In genomic region chr1:108947871-108948525, GRCh38 we compare ENCODE assay signal across 11 cellular contexts. TPM values are rescaled to one million over a fixed set of nuclear protein-coding genes. Genes with fewer than 3 reads are reported as not detected.
DNase-seq lines count a peak whose midpoint lies in the region; ATAC-seq, FAIRE-seq and TF ChIP-seq lines count a peak whose summit lies in the region.
"Had no signal": no experiment of that assay in that cellular context is flagged by ENCODE, and none has a peak within 500 bp of the region (broad histone marks: within the 10 kb centered on the region; RNA-seq: fewer than 3 reads in every experiment).

No MANE protein-coding gene starts in this region.

- H4K8ac ChIP-seq in mesendoderm (ENCODE audit: low read depth, low read length), result no peak overlapping the region

- TF ChIP-seq CTCF in mammary epithelial cell (conservative IDR thresholded peaks at IDR 0.05 in 1 of 2, IDR thresholded peaks at IDR 0.05 in 1 of 2; ENCODE audit: extremely low read depth in 1 of 2, insufficient read depth in 1 of 2, low read depth in 1 of 2, low read length in 2 of 2) (no peak), pancreas (IDR thresholded peaks at IDR 0.05) (no peak)

- no peak overlapping the region for H2BK5ac ChIP-seq in mesendoderm (ENCODE audit: low read length)

- no peak overlapping the region for H3K18ac ChIP-seq in mesendoderm (ENCODE audit: low read length)

- peak overlapping the region; percentile 74 for H2AFZ ChIP-seq in mammary epithelial cell (ENCODE audit: low read depth, low read length)

- CTCF ChIA-PET in mammary epithelial cell (lab: Charles Lee; ENCODE audit: low non-redundant PET), result interaction anchor here (1.0 kb wide), 1 partner anchor 165 kb away, joined by 3 read pairs; a partner anchor contains a TSS

- FAIRE-seq in pancreas (lab: Jason Lieb, UNC), result no peak
- FAIRE-seq in GM19239 (lab: Jason Lieb, UNC), result no peak

- no peaks in the 10 kb centered on the region for H4K20me1 ChIP-seq in mammary epithelial cell (ENCODE audit: insufficient read depth, low read length)

- H3K9ac ChIP-seq in ES-I3 (ENCODE audit: low read depth, low read length) (peak overlapping the region; percentile 10; the same call in 1 of the 2 replicates), mammary epithelial cell (ENCODE audit: insufficient read depth, low read length) (no peak overlapping the region), mesendoderm (ENCODE audit: low read length) (no peak overlapping the region)

- intact Hi-C loops in mammary epithelial cell (cut with micrococcal nuclease) (loop anchor here (5.0 kb wide), 1 partner anchor 164 kb away; the partner anchor contains the start of gene ELAPOR1), pancreas (cut with DNase I) (no loop called here)

- peak in 3 of 4 donors; percentile 51 to 72 (median 70) for ATAC-seq in pancreas

- H3K56ac ChIP-seq in mesendoderm (ENCODE audit: low read length), result no peak overlapping the region

- H3K36me3 ChIP-seq in ES-I3 (ENCODE audit: insufficient read depth, low read length) (no peaks in the 10 kb centered on the region), mammary epithelial cell (ENCODE audit: insufficient read depth, low read length) (peaks cover 3% of the 10 kb centered on the region), pancreas (peaks cover 0 to 24% (median 9%) of the 10 kb centered on the region in 3 donors), mesendoderm (ENCODE audit: control insufficient read depth, insufficient read depth, low read length) (no peaks in the 10 kb centered on the region)
- H3K36me3 ChIP-seq: cardiac muscle cell had no signal

- H3K27me3 ChIP-seq in mammary epithelial cell (ENCODE audit: insufficient read depth, low read length) (no peaks in the 10 kb centered on the region), pancreas (no peaks in the 10 kb centered on the region), mesendoderm (ENCODE audit: insufficient read depth, low read length, poor library complexity) (no peaks in the 10 kb centered on the region)
- H3K27me3 ChIP-seq: cardiac muscle cell had no signal

- no peak overlapping the region for H2AK5ac ChIP-seq in mesendoderm (ENCODE audit: low read length)

- no peak overlapping the region for H2BK120ac ChIP-seq in mesendoderm (ENCODE audit: low read depth, low read length)

- no peak overlapping the region for H3K27ac ChIP-seq in mammary epithelial cell (ENCODE audit: insufficient read depth, low read depth, low read length)
- H3K27ac ChIP-seq in pancreas, result no peak overlapping the region
- H3K27ac ChIP-seq in mesendoderm (ENCODE audit: low read depth, low read length), result no peak overlapping the region
- H3K27ac ChIP-seq: cardiac muscle cell had no signal

- dilution Hi-C loops in mammary epithelial cell (cut with HindIII; ENCODE audit: low sequenced_read_pairs), result no loop called here

- H4K5ac ChIP-seq in mesendoderm (ENCODE audit: low read length), result no peak overlapping the region

- H3K9me3 ChIP-seq in ES-I3 (ENCODE audit: control insufficient read depth, insufficient read depth, low read length), result no peaks in the 10 kb centered on the region
- H3K9me3 ChIP-seq in mammary epithelial cell (replicated peaks; ENCODE audit: insufficient read depth, low read length), result no peaks in the 10 kb centered on the region
- H3K9me3 ChIP-seq in pancreas, result no peaks in the 10 kb centered on the region

- H3K4me3 ChIP-seq in mammary epithelial cell (replicated peaks in 1 of 3; ENCODE audit: insufficient read depth in 1 of 3, low read depth in 2 of 3, low read length in 3 of 3) (peak overlapping the region in 1 of 3 experiments; percentile 4), pancreas (no peak overlapping the region), mesendoderm (ENCODE audit: low read length) (no peak overlapping the region)
- H3K4me3 ChIP-seq: cardiac muscle cell had no signal

- in situ Hi-C loops in mammary epithelial cell (cut with MboI; ENCODE audit: low sequenced_read_pairs in 2 of 2), result no loop called here

- peaks cover 3% of the 10 kb centered on the region for H3K79me1 ChIP-seq in mesendoderm (ENCODE audit: low read length)

- H3K79me2 ChIP-seq in mammary epithelial cell (ENCODE audit: insufficient read depth, low read length) (peaks cover 29% of the 10 kb centered on the region), mesendoderm (ENCODE audit: control insufficient read depth, insufficient read depth, low read length) (no peaks in the 10 kb centered on the region)

- H3K4me1 ChIP-seq in ES-I3 (ENCODE audit: insufficient read depth, low read length) (peaks cover 14% of the 10 kb centered on the region), mammary epithelial cell (ENCODE audit: insufficient read depth, low read length) (peaks cover 5% of the 10 kb centered on the region), pancreas (peaks cover 0 to 8% (median 0%) of the 10 kb centered on the region in 3 donors), mesendoderm (ENCODE audit: control insufficient read depth, low read depth, low read length) (no peaks in the 10 kb centered on the region)

- DNase-seq in mammary epithelial cell (peak; percentile 8), hepatic stellate cell (ENCODE audit: low spot score) (peak; percentile 17), pancreas (no peak), mesendoderm (no peak), germinal center (ENCODE audit: low spot score) (no peak), GM19239 (ENCODE audit: insufficient read length, low spot score) (no peak), SKM-1 (lab: John Stamatoyannopoulos, UW; ENCODE audit: unreplicated experiment) (no peak)
- DNase-seq: activated CD8-positive, alpha-beta memory T cell treated with anti-CD3 and anti-CD28 coated beads, Interleukin-2, amount 50 U/mL, for 4 hours; KG1 had no signal

- H3K4me2 ChIP-seq in mammary epithelial cell (ENCODE audit: insufficient read depth, low read depth, low read length) (peak overlapping the region; percentile 75), mesendoderm (ENCODE audit: low read length) (no peak overlapping the region)

- WGBS in mammary epithelial cell (ENCODE audit: low coverage, missing lambda C conversion rate), result 3% methylated on average over 6 of the region's 6 CpGs
- WGBS in pancreas, 2 donors, result 14 to 15% methylated on average over 6 of the region's 6 CpGs
- WGBS in mesendoderm (ENCODE audit: extremely low coverage, insufficient coverage, low lambda C conversion rate), result no CpG with 5 or more reads among the region's 6 CpGs

- no peak overlapping the region for H3K4ac ChIP-seq in mesendoderm (ENCODE audit: low read depth, low read length)

- no TSS peak for BruUV-seq in mammary epithelial cell (replicated peaks; lab: Mats Ljungman, UMichigan)

- no peak overlapping the region for H2BK15ac ChIP-seq in mesendoderm (replicated peaks; ENCODE audit: low read depth)

- no peak overlapping the region for H3K23ac ChIP-seq in mesendoderm (ENCODE audit: low read length)

RNA-seq across cellular contexts. Expression of gene CLCC1, which starts 15.3 kb away (rescaled TPM):
- total RNA-seq in mammary epithelial cell, result 10 to 100 TPM; 20.3 to 26.3 TPM
- 12.6 TPM for polyA plus RNA-seq in mammary epithelial cell
- polyA minus RNA-seq in mammary epithelial cell, result 8.7 TPM
- 10 to 100 TPM; 18.1 to 28.3 (median 24.1) TPM for total RNA-seq in pancreas
- 10 to 100 TPM in 1 of 2 donors, 1 to 10 TPM in 1; 8.6 to 12.5 TPM for polyA plus RNA-seq in pancreas
- polyA plus RNA-seq in mesendoderm (2013, experiment 1 of 2), result 13.3 TPM
- polyA plus RNA-seq in mesendoderm (2013, experiment 2 of 2), result 12.5 TPM

Comparison
In these comparisons a context has a peak if more than half of its experiments do, and no peak if none do; other contexts are left out.
1. DNase-seq: peak in mammary epithelial cell (single experiment) and hepatic stellate cell (single experiment); none in pancreas (0 of 6), mesendoderm (single experiment), germinal center (single experiment), GM19239 (single experiment) and SKM-1 (single experiment).